ENCODE assay signal across 21 cellular contexts in genomic region chr12:30794020-30794419, GRCh38. TPM values are rescaled to one million over a fixed set of nuclear protein-coding genes. Genes with fewer than 3 reads are reported as not detected.
DNase-seq lines count a peak whose midpoint lies in the region; TF ChIP-seq lines count a peak whose summit lies in the region.
"Had no signal": no experiment of that assay in that cellular context is flagged by ENCODE, and none has a peak within 500 bp of the region (broad histone marks: within the 10 kb centered on the region; RNA-seq: fewer than 3 reads in every experiment).

No MANE protein-coding gene starts in this region.

- no peak overlapping the region for H2BK5ac ChIP-seq in neuronal stem cell (ENCODE audit: low read length)

- no peaks in the 10 kb centered on the region for H3K9me3 Mint-ChIP-seq in osteocyte (ENCODE audit: unreplicated experiment)
- H3K9me3 Mint-ChIP-seq: stimulated activated memory B cell treated with anti-CD40 and anti-IgM and Interleukin-4, amounts not matched to agents 10 μg/mL and 1 μg/mL and 100 μg/mL, for 72 hours had no signal

- H3K27me3 ChIP-seq in neuronal stem cell (ENCODE audit: control insufficient read depth in 3 of 3, insufficient read depth in 3 of 3, low read depth in 1 of 3, low read length in 3 of 3): peaks cover 0 to 34% (median 8%) of the 10 kb centered on the region in 3 experiments
- H3K27me3 ChIP-seq in ascending aorta: no peaks in the 10 kb centered on the region
- H3K27me3 ChIP-seq: foreskin keratinocyte, SJCRH30 had no signal

- H3K36me3 ChIP-seq in neuronal stem cell (replicated peaks in 1 of 2; ENCODE audit: control insufficient read depth in 2 of 2, insufficient read depth in 2 of 2, low read length in 2 of 2) (no peaks in the 10 kb centered on the region), ascending aorta (no peaks in the 10 kb centered on the region)
- H3K36me3 ChIP-seq: lower lobe of right lung, SJCRH30, WERI-Rb-1 had no signal

- H3K9me3 ChIP-seq in neuronal stem cell (replicated peaks in 1 of 2; ENCODE audit: control insufficient read depth in 2 of 2, insufficient read depth in 1 of 2, low read depth in 1 of 2, low read length in 2 of 2) (peaks cover 0 to 1% of the 10 kb centered on the region in 2 donors), ascending aorta (no peaks in the 10 kb centered on the region)
- H3K9me3 ChIP-seq: Caco-2, lower lobe of right lung, SJCRH30 had no signal

- WGBS in neuronal stem cell (ENCODE audit: extremely low coverage in 2 of 2, insufficient read length in 2 of 2, insufficient replicate concordance in 1 of 2), 2 donors: no CpG with 5 or more reads among the region's 3 CpGs

- no peak overlapping the region for H3K4me2 ChIP-seq in neuronal stem cell (ENCODE audit: insufficient read depth, low read length, poor library complexity, severe bottlenecking)

- DNase-seq in Daoy (ENCODE audit: low read depth) (peak; percentile 38), LoVo (ENCODE audit: low spot score) (peak; percentile 43), cardiac fibroblast (ENCODE audit: low read depth in 2 of 2) (peak; percentile 8 to 26), osteocyte (ENCODE audit: extremely low spot score, unreplicated experiment) (no peak), KG1 (lab: John Stamatoyannopoulos, UW) (no peak), neuronal stem cell (ENCODE audit: low spot score) (no peak), ascending aorta (ENCODE audit: low spot score in 2 of 2) (no peak)
- DNase-seq: activated CD8-positive, alpha-beta memory T cell treated with anti-CD3 and anti-CD28 coated beads, Interleukin-2, amount 50 U/mL, for 48 hours; activated effector memory CD4-positive, alpha-beta T cell treated with Interleukin-2 at 50 U/mL for 16 hours; AML-193; Caco-2; dorsolateral prefrontal cortex; erythroblast; foreskin keratinocyte; lower lobe of right lung; NCI-H2171 treated with DMSO at 0.1 percent for 48 hours; NCI-H69; SJCRH30; T-helper 2 cell; WERI-Rb-1 had no signal

- H3K4me3 ChIP-seq in cardiac fibroblast (replicated peaks in 1 of 2; ENCODE audit: low read depth in 2 of 2, low read length in 2 of 2) (no peak overlapping the region), neuronal stem cell (ENCODE audit: low read length in 2 of 2) (no peak overlapping the region), ascending aorta (no peak overlapping the region)
- H3K4me3 ChIP-seq: dorsolateral prefrontal cortex, lower lobe of right lung, SJCRH30 had no signal

- H2AK5ac ChIP-seq in neuronal stem cell (ENCODE audit: low read depth, low read length): no peak overlapping the region

- no peak overlapping the region for H2BK120ac ChIP-seq in neuronal stem cell (ENCODE audit: low read depth, low read length)

- peaks cover 31% of the 10 kb centered on the region for H3K4me1 Mint-ChIP-seq in osteocyte (ENCODE audit: unreplicated experiment)

- no peaks in the 10 kb centered on the region for H3K79me1 ChIP-seq in neuronal stem cell (ENCODE audit: low read depth, low read length)

- TF ChIP-seq CTCF in cardiac fibroblast (IDR thresholded peaks at IDR 0.05; ENCODE audit: low read depth, low read length) (no peak), osteocyte (IDR thresholded peaks at IDR 0.05) (no peak), ascending aorta (IDR thresholded peaks at IDR 0.05) (no peak)

- no peak overlapping the region for H2BK15ac ChIP-seq in neuronal stem cell (ENCODE audit: low read length)

- H4K8ac ChIP-seq in neuronal stem cell (ENCODE audit: low read depth, low read length): no peak overlapping the region

- H3K18ac ChIP-seq in neuronal stem cell (ENCODE audit: low read length): no peak overlapping the region

- H3K9ac ChIP-seq in neuronal stem cell (ENCODE audit: low read depth, low read length, poor library complexity): no peak overlapping the region

- no peak overlapping the region for H2BK12ac ChIP-seq in neuronal stem cell (ENCODE audit: low read length)

- no peak overlapping the region for H3K14ac ChIP-seq in neuronal stem cell (ENCODE audit: low read length)

- H3K27me3 Mint-ChIP-seq in osteocyte (ENCODE audit: unreplicated experiment): no peaks in the 10 kb centered on the region

- intact Hi-C loops in ascending aorta (cut with DNase I): no loop called here

- no peak overlapping the region for H3K27ac ChIP-seq in neuronal stem cell (replicated peaks; ENCODE audit: low read length)
- H3K27ac ChIP-seq in ascending aorta: no peak overlapping the region
- H3K27ac ChIP-seq: lower lobe of right lung, SJCRH30, WERI-Rb-1 had no signal

- no peak overlapping the region for H3K23ac ChIP-seq in neuronal stem cell (ENCODE audit: low read depth, low read length, poor library complexity)

- H3K4me1 ChIP-seq in neuronal stem cell (ENCODE audit: control insufficient read depth in 2 of 2, insufficient read depth in 1 of 2, low read depth in 1 of 2, low read length in 2 of 2) (peaks cover 6 to 15% of the 10 kb centered on the region in 2 donors), ascending aorta (peaks cover 5 to 9% of the 10 kb centered on the region in 2 donors)
- H3K4me1 ChIP-seq: SJCRH30 had no signal

- no peak overlapping the region for H4K91ac ChIP-seq in neuronal stem cell (ENCODE audit: low read depth, low read length, poor library complexity)

- H3K27ac Mint-ChIP-seq in osteocyte (ENCODE audit: unreplicated experiment): peak overlapping the region; percentile 54
- H3K27ac Mint-ChIP-seq: stimulated activated memory B cell treated with anti-CD40 and anti-IgM and Interleukin-4, amounts not matched to agents 10 μg/mL and 1 μg/mL and 100 μg/mL, for 72 hours had no signal

- H3K36me3 Mint-ChIP-seq in osteocyte (ENCODE audit: unreplicated experiment): no peaks in the 10 kb centered on the region
- H3K36me3 Mint-ChIP-seq: stimulated activated memory B cell treated with anti-CD40 and anti-IgM and Interleukin-4, amounts not matched to agents 10 μg/mL and 1 μg/mL and 100 μg/mL, for 72 hours had no signal

- H3K4me3 Mint-ChIP-seq in osteocyte (ENCODE audit: unreplicated experiment): no peak overlapping the region
- H3K4me3 Mint-ChIP-seq: stimulated activated memory B cell treated with anti-CD40 and anti-IgM and Interleukin-4, amounts not matched to agents 10 μg/mL and 1 μg/mL and 100 μg/mL, for 72 hours had no signal

- H3K4ac ChIP-seq in neuronal stem cell (ENCODE audit: low read length): no peak overlapping the region

- H2AFZ ChIP-seq in neuronal stem cell (ENCODE audit: low read length): no peak overlapping the region

RNA-seq across cellular contexts. Expression of gene CAPRIN2, which starts 39.3 kb away (rescaled TPM):
- total RNA-seq in Daoy (2014; rRNA removed; shearing (Covaris generic)): 11.7 and 14.8 TPM in 2 replicates
- 31.2 and 35.8 TPM in 2 replicates for total RNA-seq in osteocyte
- 33.9 TPM for polyA plus RNA-seq in neuronal stem cell (2013, experiment 1 of 2)
- 33.2 TPM for polyA plus RNA-seq in neuronal stem cell (2013, experiment 2 of 2)
- total RNA-seq in ascending aorta: 20.6 TPM

Comparison
In these comparisons a context has a peak if more than half of its experiments do, and no peak if none do; other contexts are left out.
1. DNase-seq: peak in Daoy (single experiment), LoVo (single experiment) and cardiac fibroblast (2 of 2); none in osteocyte (single experiment), KG1 (single experiment), neuronal stem cell (single experiment) and ascending aorta (0 of 2).